7 cellular contexts compared by ENCODE assay signal in genomic region chr16:14982521-14982920, GRCh38. TPM values are rescaled to one million over a fixed set of nuclear protein-coding genes. Genes with fewer than 3 reads are reported as not detected.
DNase-seq lines count a peak whose midpoint lies in the region; ATAC-seq, FAIRE-seq and TF ChIP-seq lines count a peak whose summit lies in the region.
"Not testable (repeated sequence)": the region's sequence is repeated elsewhere in the genome, so short reads cannot be mapped to it uniquely, and the experiment has no call there.

No MANE protein-coding gene starts in this region.

- TF ChIP-seq EP300 in GM12878 (IDR thresholded peaks at IDR 0.05; ENCODE audit: borderline replicate concordance in 1 of 2, control insufficient read depth in 1 of 2, low read depth in 2 of 2, low read length in 2 of 2); esophagus muscularis mucosa (IDR thresholded peaks at IDR 0.05); suprapubic skin (IDR thresholded peaks at IDR 0.05): not testable (repeated sequence)

- RAD21 ChIA-PET in GM12878 (lab: Charles Lee; ENCODE audit: unreplicated experiment): not testable (repeated sequence)

- 27% methylated on average over 1 of the region's 2 CpGs for WGBS in GM12878 (ENCODE audit: insufficient coverage, insufficient replicate concordance, low lambda C conversion rate, missing lambda C conversion rate)
- no CpG with 5 or more reads among the region's 2 CpGs for WGBS in esophagus muscularis mucosa
- WGBS in suprapubic skin: 33% methylated on average over 1 of the region's 2 CpGs

- H3K36me3 Mint-ChIP-seq in progenitor cell of endocrine pancreas (ENCODE audit: insufficient read depth): peaks cover 21% of the 10 kb centered on the region

- not testable (repeated sequence) for H3K27me3 Mint-ChIP-seq in progenitor cell of endocrine pancreas

- DNase-seq in Karpas-422; GM12878 (ENCODE audit: low read depth, low spot score); esophagus muscularis mucosa (ENCODE audit: extremely low spot score); Right ventricle myocardium superior; lower lobe of right lung; progenitor cell of endocrine pancreas (ENCODE audit: low spot score, unreplicated experiment); suprapubic skin (ENCODE audit: low spot score in 2 of 2): not testable (repeated sequence)

- not testable (repeated sequence) for H3K36me3 ChIP-seq in Karpas-422 (ENCODE audit: insufficient read depth, low read length); GM12878 (ENCODE audit: control insufficient read depth in 2 of 2, insufficient read depth in 2 of 2, low read length in 1 of 2)
- H3K36me3 ChIP-seq in esophagus muscularis mucosa (peaks cover 0 to 38% (median 7%) of the 10 kb centered on the region in 4 donors), lower lobe of right lung (peaks cover 24% of the 10 kb centered on the region), suprapubic skin (peaks cover 11% of the 10 kb centered on the region)

- H3K4me1 ChIP-seq in Karpas-422 (ENCODE audit: low read length) (peaks cover 46% of the 10 kb centered on the region), esophagus muscularis mucosa (peaks cover 4 to 46% (median 25%) of the 10 kb centered on the region in 4 donors), suprapubic skin (peaks cover 30% of the 10 kb centered on the region)
- H3K4me1 ChIP-seq in GM12878 (ENCODE audit: control insufficient read depth, insufficient read depth, low read length); lower lobe of right lung: not testable (repeated sequence)

- H3K4me3 Mint-ChIP-seq in progenitor cell of endocrine pancreas (ENCODE audit: low read depth): not testable (repeated sequence)

- SMC1A ChIA-PET in GM12878 (lab: Charles Lee; ENCODE audit: uncharacterized antibody, unreplicated experiment): not testable (repeated sequence)

- not testable (repeated sequence) for H3K4me3 ChIP-seq in Karpas-422 (ENCODE audit: low read length); GM12878; esophagus muscularis mucosa; lower lobe of right lung; suprapubic skin

- BruUV-seq in GM12878 (replicated peaks; lab: Mats Ljungman, UMichigan): not testable (repeated sequence)

- peak; percentile 8; the same call in 2 of the 3 replicates for ATAC-seq in GM12878
- peak; percentile 41 for ATAC-seq in Right ventricle myocardium superior (ENCODE audit: poor library complexity)
- peak; percentile 48 to 61 for ATAC-seq in lower lobe of right lung

- not testable (repeated sequence) for TF ChIP-seq CTCF in GM12878 (IDR thresholded peaks at IDR 0.05 in 2 of 3, conservative IDR thresholded peaks at IDR 0.05 in 1 of 3; ENCODE audit: control insufficient read depth in 2 of 3, extremely low read depth in 1 of 3, insufficient read depth in 1 of 3, low read depth in 3 of 3, low read length in 3 of 3); esophagus muscularis mucosa (IDR thresholded peaks at IDR 0.05); lower lobe of right lung (IDR thresholded peaks at IDR 0.05); progenitor cell of endocrine pancreas (IDR thresholded peaks at IDR 0.05; ENCODE audit: unreplicated experiment); suprapubic skin (IDR thresholded peaks at IDR 0.05)

- H3K4me2 ChIP-seq in Karpas-422 (ENCODE audit: low read depth, low read length, poor library complexity, severe bottlenecking); GM12878 (ENCODE audit: control insufficient read depth, insufficient read depth): not testable (repeated sequence)

- H3K9ac ChIP-seq in Karpas-422 (ENCODE audit: low read length); GM12878 (ENCODE audit: control insufficient read depth, insufficient read depth, low read length): not testable (repeated sequence)

- in situ Hi-C loops in GM12878 (cut with MboI): not testable (repeated sequence)

- H3K4me1 Mint-ChIP-seq in progenitor cell of endocrine pancreas (ENCODE audit: low read depth): peaks cover 56% of the 10 kb centered on the region

- H3K79me2 ChIP-seq in Karpas-422 (ENCODE audit: low read length): peaks cover 91% of the 10 kb centered on the region
- H3K79me2 ChIP-seq in GM12878 (ENCODE audit: control insufficient read depth, insufficient read depth, low read length): not testable (repeated sequence)

- not testable (repeated sequence) for H3K9me2 ChIP-seq in Karpas-422 (replicated peaks; ENCODE audit: insufficient read depth, low read length)

- CTCF ChIA-PET in GM12878 (lab: Yijun Ruan, JAX): not testable (repeated sequence)

- not testable (repeated sequence) for H4K20me1 ChIP-seq in Karpas-422 (ENCODE audit: insufficient read depth, low read depth, low read length); GM12878 (ENCODE audit: control insufficient read depth, insufficient read depth)

- not testable (repeated sequence) for H3K9me3 Mint-ChIP-seq in progenitor cell of endocrine pancreas (ENCODE audit: low read depth)

- H3K27ac Mint-ChIP-seq in progenitor cell of endocrine pancreas: peak overlapping the region; percentile 87

- peak; percentile 23 for FAIRE-seq in GM12878 (lab: Jason Lieb, UNC)

- not testable (repeated sequence) for TF ChIP-seq RAD21 in GM12878 (IDR thresholded peaks at IDR 0.05; ENCODE audit: insufficient read depth, low read depth, low read length)

- H3K9me3 ChIP-seq in Karpas-422 (ENCODE audit: low read length); GM12878 (replicated peaks; ENCODE audit: control insufficient read depth, insufficient read depth, low read length); esophagus muscularis mucosa; lower lobe of right lung; suprapubic skin: not testable (repeated sequence)

- POLR2A ChIA-PET in GM12878 (lab: Charles Lee): not testable (repeated sequence)

- not testable (repeated sequence) for H2AFZ ChIP-seq in Karpas-422 (ENCODE audit: low read length); GM12878 (ENCODE audit: control insufficient read depth, low read depth, low read length)

- intact Hi-C loops in GM12878 (cut with micrococcal nuclease; ENCODE audit: unreplicated experiment); esophagus muscularis mucosa (cut with DNase I); Right ventricle myocardium superior (cut with DNase I); lower lobe of right lung (cut with DNase I): not testable (repeated sequence)

- not testable (repeated sequence) for H3K27me3 ChIP-seq in Karpas-422 (ENCODE audit: low read length); GM12878 (replicated peaks in 1 of 2; ENCODE audit: control insufficient read depth in 2 of 2, insufficient read depth in 2 of 2, low read length in 1 of 2); esophagus muscularis mucosa; lower lobe of right lung (ENCODE audit: low read depth); suprapubic skin

- not testable (repeated sequence) for TF ChIP-seq POLR2A in GM12878 (IDR thresholded peaks at IDR 0.05; ENCODE audit: low read depth, low read length); esophagus muscularis mucosa (IDR thresholded peaks at IDR 0.05; ENCODE audit: low read depth); suprapubic skin (IDR thresholded peaks at IDR 0.05)

- H3K27ac ChIP-seq in Karpas-422 (ENCODE audit: low read length) (peak overlapping the region; percentile 5; the same call in 1 of the 2 replicates), esophagus muscularis mucosa (replicated peaks in 1 of 4) (peak overlapping the region; percentile 68 to 76 (median 72)), suprapubic skin (peak overlapping the region; percentile 74)
- H3K27ac ChIP-seq in GM12878 (ENCODE audit: control insufficient read depth, insufficient read depth); lower lobe of right lung: not testable (repeated sequence)

RNA-seq across cellular contexts. Expression of gene PDXDC1, which starts 7.7 kb away (rescaled TPM):
- total RNA-seq in Karpas-422 (2014; rRNA removed; shearing (Covaris generic); ENCODE audit: low replicate concordance): 58.4 and 77.6 TPM in 2 replicates
- 157 and 164 TPM in 2 replicates for total RNA-seq in GM12878 (2013; cell fraction: nucleolus; rRNA removed)
- total RNA-seq in GM12878 (2014; rRNA removed) (54.6 and 57.9 TPM in 2 replicates), GM12878 (2014; rRNA removed; fragmentation: Illumina TruSeq; extraction: Trizol) (50.9 and 52.7 TPM in 2 replicates), GM12878 (2021) (66.6 and 67.7 TPM in 2 replicates), esophagus muscularis mucosa (10 to 100 TPM; 74.3 to 91.3 (median 85.9) TPM), Right ventricle myocardium superior (72.6 TPM), lower lobe of right lung (103 TPM), progenitor cell of endocrine pancreas (124 and 131 TPM in 2 replicates), suprapubic skin (10 to 100 TPM; 37.8 to 81.0 (median 62.4) TPM)
- 37.2 TPM for polyA plus RNA-seq in GM12878 (2011; ENCODE audit: low read depth)
- polyA plus RNA-seq in GM12878 (2011; rRNA removed) (78.2 and 89.2 TPM in 2 replicates), GM12878 (2014; fragmentation: Illumina TruSeq; extraction: Trizol) (51.8 and 64.6 TPM in 2 replicates), GM12878 (2014; fragmentation: Nextera tagmentation; extraction: Ambion mirVana) (10 to 100 TPM in 1 of 2 experiments, 1 to 10 TPM in 1; 6.1 to 12.4 TPM), GM12878 (2014; rRNA removed) (63.2 and 66.5 TPM in 2 replicates), GM12878 (2016; fragmentation: Nextera tagmentation; extraction: Ambion mirVana) (10 to 100 TPM; 52.9 to 61.5 TPM)
- 49.7 and 54.7 TPM in 2 replicates for polyA plus RNA-seq in GM12878 (2011; cell fraction: cytosol; rRNA removed)
- polyA plus RNA-seq in GM12878 (2011; cell fraction: nucleus; rRNA removed): 73.9 and 81.6 TPM in 2 replicates
- 50.0 and 53.9 TPM in 2 replicates for polyA plus RNA-seq in GM12878 (2012)
- 81.1 and 122 TPM in 2 replicates for polyA minus RNA-seq in GM12878 (2011; rRNA and poly(A)+ RNA removed)
- 20.7 and 28.3 TPM in 2 replicates for polyA minus RNA-seq in GM12878 (2011; cell fraction: cytosol; rRNA and poly(A)+ RNA removed)
- 26.1 and 35.4 TPM in 2 replicates for polyA minus RNA-seq in GM12878 (2011; cell fraction: nucleus; rRNA and poly(A)+ RNA removed)

RNA-seq across cellular contexts. Expression of gene NPIPA1, which starts 45.3 kb away (rescaled TPM):
- total RNA-seq in Karpas-422 (2014; rRNA removed; shearing (Covaris generic); ENCODE audit: low replicate concordance): 44.0 and 74.1 TPM in 2 replicates
- total RNA-seq in GM12878 (2013; cell fraction: nucleolus; rRNA removed): 165 and 181 TPM in 2 replicates
- total RNA-seq in GM12878 (2014; rRNA removed): 13.6 and 13.7 TPM in 2 replicates
- 14.6 and 15.7 TPM in 2 replicates for total RNA-seq in GM12878 (2014; rRNA removed; fragmentation: Illumina TruSeq; extraction: Trizol)
- total RNA-seq in GM12878 (2021): 42.8 and 42.9 TPM in 2 replicates
- 26.3 TPM for polyA plus RNA-seq in GM12878 (2011; ENCODE audit: low read depth)
- polyA plus RNA-seq in GM12878 (2011; rRNA removed): 36.0 and 39.8 TPM in 2 replicates
- polyA plus RNA-seq in GM12878 (2011; cell fraction: cytosol; rRNA removed): 16.9 and 22.3 TPM in 2 replicates
- 228 and 263 TPM in 2 replicates for polyA plus RNA-seq in GM12878 (2011; cell fraction: nucleus; rRNA removed)
- 48.7 and 63.6 TPM in 2 replicates for polyA plus RNA-seq in GM12878 (2012)
- polyA plus RNA-seq in GM12878 (2014; fragmentation: Illumina TruSeq; extraction: Trizol): 32.4 and 50.4 TPM in 2 replicates
- polyA plus RNA-seq in GM12878 (2014; fragmentation: Nextera tagmentation; extraction: Ambion mirVana): 1 to 10 TPM; 7.7 to 8.9 TPM
- 30.1 and 31.4 TPM in 2 replicates for polyA plus RNA-seq in GM12878 (2014; rRNA removed)
- 10 to 100 TPM in 1 of 2 experiments, 1 to 10 TPM in 1; 9.3 to 10.2 TPM for polyA plus RNA-seq in GM12878 (2016; fragmentation: Nextera tagmentation; extraction: Ambion mirVana)
- polyA minus RNA-seq in GM12878 (2011; rRNA and poly(A)+ RNA removed): 16.1 and 17.8 TPM in 2 replicates
- polyA minus RNA-seq in GM12878 (2011; cell fraction: cytosol; rRNA and poly(A)+ RNA removed): 8.3 and 9.5 TPM in 2 replicates
- 37.6 and 53.8 TPM in 2 replicates for polyA minus RNA-seq in GM12878 (2011; cell fraction: nucleus; rRNA and poly(A)+ RNA removed)
- 100 to 1,000 TPM in 1 of 4 donors, 10 to 100 TPM in 3; 69.6 to 118 (median 85.0) TPM for total RNA-seq in esophagus muscularis mucosa
- 38.1 TPM for total RNA-seq in Right ventricle myocardium superior
- total RNA-seq in lower lobe of right lung: 90.9 TPM
- 208 and 215 TPM in 2 replicates for total RNA-seq in progenitor cell of endocrine pancreas
- 100 to 1,000 TPM in 1 of 4 donors, 10 to 100 TPM in 3; 76.1 to 187 (median 78.8) TPM for total RNA-seq in suprapubic skin
